In genomic region chr11:46247664-46248063, GRCh38 we compare ENCODE assay signal across 8 cellular contexts. TPM values are rescaled to one million over a fixed set of nuclear protein-coding genes. Genes with fewer than 3 reads are reported as not detected.
DNase-seq lines count a peak whose midpoint lies in the region; ATAC-seq and TF ChIP-seq lines count a peak whose summit lies in the region.

No MANE protein-coding gene starts in this region.

- H3K79me2 ChIP-seq in OCI-LY3 (ENCODE audit: low read length) = no peaks in the 10 kb centered on the region

- H3K9me3 ChIP-seq in OCI-LY3 (ENCODE audit: insufficient read depth, low read length) (no peaks in the 10 kb centered on the region), breast epithelium (no peaks in the 10 kb centered on the region)

- no peak overlapping the region for H3K27ac ChIP-seq in OCI-LY3 (ENCODE audit: low read length)
- H3K27ac ChIP-seq in breast epithelium = no peak overlapping the region

- H3K36me3 Mint-ChIP-seq in nephron (ENCODE audit: low read depth) = no peaks in the 10 kb centered on the region

- no peak for TF ChIP-seq POLR2A in breast epithelium (IDR thresholded peaks at IDR 0.05)

- H4K20me1 ChIP-seq in OCI-LY3 (ENCODE audit: insufficient read depth, low read length) = no peaks in the 10 kb centered on the region

- DNase-seq in COLO668 (lab: John Stamatoyannopoulos, UW; ENCODE audit: unreplicated experiment) (peak; percentile 73), HS-27A (ENCODE audit: low read depth) (peak; percentile 58), breast epithelium (ENCODE audit: low spot score in 2 of 2) (no peak), AG20443 (ENCODE audit: low spot score) (no peak)

- H3K9ac ChIP-seq in OCI-LY3 (ENCODE audit: low read length) = no peak overlapping the region

- no peak overlapping the region for H2AFZ ChIP-seq in OCI-LY3 (ENCODE audit: low read depth, low read length)

- ATAC-seq in GM21786 (IDR thresholded peaks at IDR 0.05; ENCODE audit: unreplicated experiment) (no peak), HG03571 (IDR thresholded peaks at IDR 0.05; ENCODE audit: unreplicated experiment) (no peak)

- H3K4me2 ChIP-seq in OCI-LY3 (ENCODE audit: low read length) = no peak overlapping the region

- peak overlapping the region in 1 of 3 experiments; percentile 16 for H3K27ac Mint-ChIP-seq in nephron

- H3K9me3 Mint-ChIP-seq in nephron = no peaks in the 10 kb centered on the region

- H3K36me3 ChIP-seq in OCI-LY3 (replicated peaks; ENCODE audit: low read depth, low read length) (no peaks in the 10 kb centered on the region), breast epithelium (no peaks in the 10 kb centered on the region)

- H3K4me1 Mint-ChIP-seq in nephron = peaks cover 48% of the 10 kb centered on the region

- peaks cover 24% of the 10 kb centered on the region for H3K4me1 ChIP-seq in OCI-LY3 (ENCODE audit: low read length)
- no peaks in the 10 kb centered on the region for H3K4me1 ChIP-seq in breast epithelium

- H3K27me3 ChIP-seq in OCI-LY3 (ENCODE audit: low read depth, low read length) = no peaks in the 10 kb centered on the region
- H3K27me3 ChIP-seq in breast epithelium = no peaks in the 10 kb centered on the region

- no peak overlapping the region for H3K4me3 Mint-ChIP-seq in nephron

- H3K4me3 ChIP-seq in OCI-LY3 (ENCODE audit: low read length) = no peak overlapping the region
- H3K4me3 ChIP-seq in breast epithelium = no peak overlapping the region

- intact Hi-C loops in breast epithelium (cut with DNase I; ENCODE audit: low total_unique reads) = loop anchor here (1.0 kb wide), 1 partner anchor 47 kb away; no protein-coding TSS in a partner anchor

- TF ChIP-seq CTCF in OCI-LY3 (IDR thresholded peaks at IDR 0.05; ENCODE audit: low read depth, low read length) = peak; percentile 94
- peak in 2 of 3 donors; percentile 23 to 49 for TF ChIP-seq CTCF in breast epithelium (IDR thresholded peaks at IDR 0.05)
- peak; percentile 33 to 56 (median 54) for TF ChIP-seq CTCF in nephron (IDR thresholded peaks at IDR 0.05; ENCODE audit: unreplicated experiment in 3 of 3)

- H3K27me3 Mint-ChIP-seq in nephron (ENCODE audit: low read depth) = no peaks in the 10 kb centered on the region

RNA-seq across cellular contexts. Expression of gene CREB3L1, which starts 29.8 kb away (rescaled TPM):
- 1 to 10 TPM; 1.6 to 5.1 (median 2.0) TPM for total RNA-seq in breast epithelium

Comparison
In these comparisons a context has a peak if more than half of its experiments do, and no peak if none do; other contexts are left out.
1. DNase-seq: peak in COLO668 (single experiment) and HS-27A (single experiment); none in breast epithelium (0 of 2) and AG20443 (single experiment).
2. CTCF ChIP-seq: peak in every context shown above with its lines; median percentile 94 in OCI-LY3; 54 in nephron; 36 in breast epithelium.